1 cellular context compared by ENCODE assay signal in genomic region chr5:58204966-58205365, GRCh38.
TF ChIP-seq lines count a peak whose summit lies in the region.

No MANE protein-coding gene starts in this region.

TF ChIP-seq in GM23338, 12 proteins besides CTCF, POLR2A, EP300 and RAD21 (continued from another document):
- TF ChIP-seq REST (IDR thresholded peaks at IDR 0.05; ENCODE audit: unreplicated experiment) (no peak), ZNF114 (CRISPR knock-in tag; IDR thresholded peaks at IDR 0.05) (no peak), STAT1 (IDR thresholded peaks at IDR 0.05; ENCODE audit: unreplicated experiment) (no peak), ZNF331 (CRISPR knock-in tag; IDR thresholded peaks at IDR 0.05; ENCODE audit: low read depth) (no peak), NANOG (IDR thresholded peaks at IDR 0.05; ENCODE audit: borderline replicate concordance) (no peak), ZNF462 (CRISPR knock-in tag; IDR thresholded peaks at IDR 0.05) (no peak)
